Comparison of ENCODE assay signal across 8 cellular contexts in the genomic region with DNA sequence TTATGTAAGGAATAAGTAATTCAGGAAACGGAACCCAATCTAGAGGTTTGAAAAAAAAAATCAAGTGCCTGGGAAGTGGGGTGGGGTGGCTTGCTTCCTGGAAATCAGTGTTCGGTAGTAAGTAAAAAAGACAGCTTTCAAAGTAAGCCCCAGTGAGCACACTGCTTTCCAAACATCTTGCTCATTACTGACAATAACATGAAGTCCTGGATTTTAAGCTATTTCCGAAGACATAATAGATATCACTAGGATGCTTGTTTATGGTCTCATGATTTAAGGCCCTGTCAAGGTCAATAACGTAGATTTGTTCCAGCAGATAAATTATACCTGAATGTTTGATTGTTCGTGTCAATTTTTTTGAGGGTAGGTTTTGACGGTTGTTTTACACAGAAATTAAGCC. TPM values are rescaled to one million over a fixed set of nuclear protein-coding genes. Genes with fewer than 3 reads are reported as not detected.
DNase-seq lines count a peak whose midpoint lies in the region; ATAC-seq and TF ChIP-seq lines count a peak whose summit lies in the region.

No MANE protein-coding gene starts in this region.

- peaks cover 7 to 51% (median 46%) of the 10 kb centered on the region in 4 donors for H3K4me1 ChIP-seq in esophagus muscularis mucosa
- H3K4me1 ChIP-seq in prostate gland (replicated peaks) = no peaks in the 10 kb centered on the region

- no peaks in the 10 kb centered on the region for H3K9me3 ChIP-seq in esophagus muscularis mucosa
- no peaks in the 10 kb centered on the region for H3K9me3 ChIP-seq in prostate gland

- H3K36me3 ChIP-seq in esophagus muscularis mucosa (no peaks in the 10 kb centered on the region), prostate gland (no peaks in the 10 kb centered on the region)

- TF ChIP-seq POLR2A in esophagus muscularis mucosa (IDR thresholded peaks at IDR 0.05; ENCODE audit: low read depth) = no peak
- TF ChIP-seq POLR2A in prostate gland (IDR thresholded peaks at IDR 0.05) = no peak

- TF ChIP-seq EP300 in esophagus muscularis mucosa (IDR thresholded peaks at IDR 0.05) = no peak

- no peak for TF ChIP-seq CTCF in RWPE1 (conservative IDR thresholded peaks at IDR 0.05; ENCODE audit: low read depth)
- TF ChIP-seq CTCF in esophagus muscularis mucosa (IDR thresholded peaks at IDR 0.05) = no peak
- TF ChIP-seq CTCF in prostate gland (IDR thresholded peaks at IDR 0.05) = no peak

- WGBS in esophagus muscularis mucosa = 47% methylated on average over 6 of the region's 6 CpGs
- WGBS in prostate gland = 59% methylated on average over 6 of the region's 6 CpGs

- ATAC-seq in HG02970 (IDR thresholded peaks at IDR 0.05; ENCODE audit: low FRiP score, unreplicated experiment) (no peak), HG03280 (IDR thresholded peaks at IDR 0.05; ENCODE audit: unreplicated experiment) (no peak), GM18517 (IDR thresholded peaks at IDR 0.05; ENCODE audit: unreplicated experiment) (no peak)

- H3K27me3 ChIP-seq in esophagus muscularis mucosa (no peaks in the 10 kb centered on the region), prostate gland (replicated peaks; ENCODE audit: insufficient read depth) (no peaks in the 10 kb centered on the region)

- DNase-seq in ELR (ENCODE audit: low read depth) (peak; percentile 31), RWPE1 (ENCODE audit: low spot score) (no peak), esophagus muscularis mucosa (ENCODE audit: extremely low spot score) (no peak), prostate gland (ENCODE audit: low spot score) (no peak), ecto neural progenitor cell (ENCODE audit: low spot score) (no peak)

- peak overlapping the region; percentile 71 to 84 (median 76) for H3K4me3 ChIP-seq in esophagus muscularis mucosa
- H3K4me3 ChIP-seq in prostate gland = peak overlapping the region; percentile 61 to 62

- CTCF ChIA-PET in RWPE1 (lab: Yijun Ruan, JAX) = interaction anchor here (0.7 to 1.4 kb wide), 4 partner anchors 19 to 66 kb away, joined by 3 to 5 read pairs (median 4); no protein-coding TSS in a partner anchor

- POLR2A ChIA-PET in RWPE1 (lab: Yijun Ruan, JAX; ENCODE audit: low non-redundant PET) = no interaction called here

- intact Hi-C loops in esophagus muscularis mucosa (cut with DNase I) = loop anchor here (2.0 to 5.0 kb wide), 2 partner anchors 51 to 109 kb away; a partner anchor contains a TSS
- intact Hi-C loops in prostate gland (cut with DNase I) = no loop called here

- H3K27ac ChIP-seq in RWPE1 = peak overlapping the region; percentile 92
- H3K27ac ChIP-seq in esophagus muscularis mucosa (replicated peaks in 1 of 4) = peak overlapping the region; percentile 85 to 89 (median 88)
- peak overlapping the region; percentile 74 to 83 for H3K27ac ChIP-seq in prostate gland

RNA-seq across cellular contexts. Expression of a gene that starts 1.3 kb away (rescaled TPM):
- 10 to 100 TPM in 3 of 4 donors, 1 to 10 TPM in 1; 8.6 to 27.4 (median 14.7) TPM for total RNA-seq in esophagus muscularis mucosa
- 1 to 10 TPM; 3.6 to 5.8 TPM for total RNA-seq in prostate gland

RNA-seq across cellular contexts. Expression of a gene that starts 29.7 kb away (rescaled TPM):
- total RNA-seq in esophagus muscularis mucosa (not detected), prostate gland (1 to 10 TPM; 2.8 to 3.1 TPM)
